In genomic region chr3:120025520-120025919, GRCh38 we compare ENCODE assay signal across 18 cellular contexts.
DNase-seq lines count a peak whose midpoint lies in the region; ATAC-seq and TF ChIP-seq lines count a peak whose summit lies in the region.
"Had no signal": no experiment of that assay in that cellular context is flagged by ENCODE, and none has a peak within 500 bp of the region (broad histone marks: within the 10 kb centered on the region; RNA-seq: fewer than 3 reads in every experiment).

No MANE protein-coding gene starts in this region.

- H3K27me3 Mint-ChIP-seq in CD4-positive, alpha-beta memory T cell = no peaks in the 10 kb centered on the region
- H3K27me3 Mint-ChIP-seq in activated CD8-positive, alpha-beta T cell treated with anti-CD3 and anti-CD28 coated beads for 36 hours = no peaks in the 10 kb centered on the region
- H3K27me3 Mint-ChIP-seq: B cell had no signal

- H3K36me3 Mint-ChIP-seq in CD4-positive, alpha-beta memory T cell = peaks cover 2 to 10% of the 10 kb centered on the region in 2 donors
- peaks cover 7% of the 10 kb centered on the region for H3K36me3 Mint-ChIP-seq in activated CD8-positive, alpha-beta T cell treated with anti-CD3 and anti-CD28 coated beads for 36 hours (ENCODE audit: low read depth)

- H3K27me3 ChIP-seq in CD4-positive, alpha-beta memory T cell (ENCODE audit: insufficient read depth, low read length) = no peaks in the 10 kb centered on the region
- H3K27me3 ChIP-seq in GM23248 (replicated peaks; ENCODE audit: insufficient read depth) = no peaks in the 10 kb centered on the region
- H3K27me3 ChIP-seq in foreskin keratinocyte = no peaks in the 10 kb centered on the region
- no peaks in the 10 kb centered on the region for H3K27me3 ChIP-seq in stomach
- H3K27me3 ChIP-seq: left lung, transverse colon had no signal

- no peaks in the 10 kb centered on the region for H3K9me3 ChIP-seq in CD4-positive, alpha-beta memory T cell (ENCODE audit: control insufficient read depth in 1 of 2, low read length in 2 of 2)
- no peaks in the 10 kb centered on the region for H3K9me3 ChIP-seq in GM23248 (ENCODE audit: low read depth)
- H3K9me3 ChIP-seq in stomach = no peaks in the 10 kb centered on the region
- H3K9me3 ChIP-seq: left lung, transverse colon had no signal

- POLR2A ChIA-PET in CD4-positive, alpha-beta memory T cell (lab: Charles Lee; ENCODE audit: partially characterized antibody) = no interaction called here
- POLR2A ChIA-PET in activated CD8-positive, alpha-beta T cell treated with anti-CD3 and anti-CD28 coated beads for 36 hours (lab: Charles Lee) = no interaction called here

- ATAC-seq in activated CD8-positive, alpha-beta T cell treated with anti-CD3 and anti-CD28 coated beads for 36 hours = peak; percentile 83
- ATAC-seq in foreskin keratinocyte = peak; percentile 76
- ATAC-seq: left lung had no signal

- H3K36me3 ChIP-seq in CD4-positive, alpha-beta memory T cell (ENCODE audit: insufficient read depth, low read length) = no peaks in the 10 kb centered on the region
- H3K36me3 ChIP-seq in GM23248 (ENCODE audit: low read depth) (no peaks in the 10 kb centered on the region), stomach (no peaks in the 10 kb centered on the region)
- H3K36me3 ChIP-seq: left lung, transverse colon had no signal

- DNase-seq in CD4-positive, alpha-beta memory T cell = no peak
- DNase-seq in GM23248 = peak; percentile 12
- DNase-seq in activated CD8-positive, alpha-beta T cell treated with anti-CD3 and anti-CD28 coated beads for 36 hours = peak; percentile 30
- peak; percentile 14 to 53 for DNase-seq in foreskin keratinocyte
- no peak for DNase-seq in G401 (ENCODE audit: low spot score)
- no peak for DNase-seq in SW 1271 (lab: John Stamatoyannopoulos, UW)
- DNase-seq in NAMALWA (ENCODE audit: low spot score) = no peak
- DNase-seq in stomach = no peak
- DNase-seq: left lung, NCI-H1092, NCI-H2107, NCI-H526 treated with DMSO at 0.1 percent for 48 hours, OCI-M1, posterior cingulate gyrus, small intestine, transverse colon had no signal

- peak overlapping the region in 4 of 7 donors; percentile 5 to 43 (median 16) for H3K27ac Mint-ChIP-seq in CD4-positive, alpha-beta memory T cell
- peak overlapping the region; percentile 32 for H3K27ac Mint-ChIP-seq in activated CD8-positive, alpha-beta T cell treated with anti-CD3 and anti-CD28 coated beads for 36 hours
- H3K27ac Mint-ChIP-seq: B cell had no signal

- H3K79me2 ChIP-seq in GM23248 (ENCODE audit: insufficient read depth) = peaks cover 100% of the 10 kb centered on the region

- intact Hi-C loops in CD4-positive, alpha-beta memory T cell (cut with micrococcal nuclease) = no loop called here
- intact Hi-C loops in activated CD8-positive, alpha-beta T cell treated with anti-CD3 and anti-CD28 coated beads for 36 hours (cut with micrococcal nuclease) = no loop called here
- intact Hi-C loops in stomach (cut with DNase I; ENCODE audit: low total_unique reads) = no loop called here

- H3K9ac ChIP-seq in GM23248 = no peak overlapping the region

- H3K4me2 ChIP-seq in GM23248 (ENCODE audit: unreplicated experiment) = no peak overlapping the region

- peaks cover 54 to 83% (median 72%) of the 10 kb centered on the region in 4 donors for H3K4me1 Mint-ChIP-seq in CD4-positive, alpha-beta memory T cell
- peaks cover 69% of the 10 kb centered on the region for H3K4me1 Mint-ChIP-seq in activated CD8-positive, alpha-beta T cell treated with anti-CD3 and anti-CD28 coated beads for 36 hours (ENCODE audit: low read depth)

- TF ChIP-seq POLR2A in stomach (IDR thresholded peaks at IDR 0.05) = no peak

- H3K27ac ChIP-seq in CD4-positive, alpha-beta memory T cell (ENCODE audit: low read depth, low read length) = no peak overlapping the region
- H3K27ac ChIP-seq in GM23248 = no peak overlapping the region
- H3K27ac ChIP-seq in foreskin keratinocyte = no peak overlapping the region
- H3K27ac ChIP-seq in stomach = no peak overlapping the region
- H3K27ac ChIP-seq: left lung, SK-N-MC, transverse colon had no signal

- no peak for TF ChIP-seq EP300 in stomach (IDR thresholded peaks at IDR 0.05)

- peak overlapping the region in 4 of 8 donors; percentile 4 to 66 (median 34) for H3K4me3 Mint-ChIP-seq in CD4-positive, alpha-beta memory T cell
- no peak overlapping the region for H3K4me3 Mint-ChIP-seq in activated CD8-positive, alpha-beta T cell treated with anti-CD3 and anti-CD28 coated beads for 36 hours
- H3K4me3 Mint-ChIP-seq: B cell had no signal

- H3K4me1 ChIP-seq in CD4-positive, alpha-beta memory T cell (ENCODE audit: insufficient read depth, low read length) = peaks cover 33% of the 10 kb centered on the region
- H3K4me1 ChIP-seq in GM23248 (ENCODE audit: insufficient read depth) (peaks cover 21% of the 10 kb centered on the region), foreskin keratinocyte (peaks cover 16% of the 10 kb centered on the region), stomach (peaks cover 0 to 52% (median 22%) of the 10 kb centered on the region in 4 donors)

- H2AFZ ChIP-seq in GM23248 = no peak overlapping the region

- peaks cover 0 to 4% (median 0%) of the 10 kb centered on the region in 8 donors for H3K9me3 Mint-ChIP-seq in CD4-positive, alpha-beta memory T cell
- H3K9me3 Mint-ChIP-seq in activated CD8-positive, alpha-beta T cell treated with anti-CD3 and anti-CD28 coated beads for 36 hours = no peaks in the 10 kb centered on the region

- TF ChIP-seq CTCF in activated CD8-positive, alpha-beta T cell treated with anti-CD3 and anti-CD28 coated beads for 36 hours (IDR thresholded peaks at IDR 0.05) = no peak
- TF ChIP-seq CTCF in foreskin keratinocyte (conservative IDR thresholded peaks at IDR 0.05) = no peak
- TF ChIP-seq CTCF in stomach (IDR thresholded peaks at IDR 0.05) = no peak

- WGBS in GM23248 (ENCODE audit: low coverage in 1 of 2, low lambda C conversion rate in 2 of 2, missing lambda C conversion rate in 2 of 2), 2 experiments = 91 to 92% methylated on average over 2 of the region's 2 CpGs
- 80 to 87% (median 86%) methylated on average over 2 of the region's 2 CpGs for WGBS in stomach, 5 donors

- H3K4me3 ChIP-seq in CD4-positive, alpha-beta memory T cell (ENCODE audit: low read length in 2 of 2) = no peak overlapping the region
- H3K4me3 ChIP-seq in GM23248 (no peak overlapping the region), stomach (no peak overlapping the region)
- H3K4me3 ChIP-seq: left lung, SK-N-MC, transverse colon had no signal

- peaks cover 63% of the 10 kb centered on the region for H4K20me1 ChIP-seq in GM23248 (ENCODE audit: insufficient read depth)

- CTCF ChIA-PET in CD4-positive, alpha-beta memory T cell (lab: Charles Lee; ENCODE audit: partially characterized antibody) = no interaction called here
- CTCF ChIA-PET in activated CD8-positive, alpha-beta T cell treated with anti-CD3 and anti-CD28 coated beads for 36 hours (lab: Charles Lee) = no interaction called here

- H3K9me2 ChIP-seq in GM23248 (ENCODE audit: insufficient read depth) = no peaks in the 10 kb centered on the region

- H3F3A ChIP-seq in GM23248 (ENCODE audit: insufficient read depth) = peaks cover 30% of the 10 kb centered on the region

- in situ Hi-C loops in GM23248 (cut with MboI) (no loop called here), G401 (cut with HindIII; ENCODE audit: low sequenced_read_pairs) (no loop called here)

Comparison
In these comparisons a context has a peak if more than half of its experiments do, and no peak if none do; other contexts are left out.
1. DNase-seq: peak in GM23248 (single experiment), activated CD8-positive, alpha-beta T cell treated with anti-CD3 and anti-CD28 coated beads for 36 hours (single experiment) and foreskin keratinocyte (2 of 2); none in CD4-positive, alpha-beta memory T cell (0 of 5), G401 (single experiment), SW 1271 (0 of 2), NAMALWA (single experiment) and stomach (single experiment).